ENCODE assay signal across 24 cellular contexts in the genomic region with DNA sequence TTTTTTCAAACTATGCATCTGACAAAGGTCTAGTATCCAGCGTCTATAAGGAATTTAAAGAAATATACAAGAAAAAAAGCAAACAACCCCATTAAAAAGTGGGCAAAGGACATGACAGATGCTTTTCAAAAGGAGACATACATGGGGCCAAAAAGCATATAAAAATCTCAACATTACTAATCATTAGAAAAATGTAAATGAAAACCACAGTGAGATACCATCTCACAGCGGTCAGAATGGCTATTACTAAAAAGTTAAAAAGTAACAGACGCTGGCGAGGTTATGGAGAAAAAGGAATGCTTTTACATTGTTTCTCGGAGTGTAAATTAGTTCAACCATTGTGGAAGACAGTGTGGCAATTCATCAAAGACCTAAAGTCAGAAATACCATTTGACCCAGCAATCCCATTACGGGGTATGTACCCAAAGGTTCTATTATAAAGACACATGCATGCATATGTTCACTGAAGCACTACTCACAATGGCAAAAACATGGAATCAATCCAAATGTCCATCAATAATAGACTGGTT.
"Had no signal": no experiment of that assay in that cellular context is flagged by ENCODE, and none has a peak within 500 bp of the region (broad histone marks: within the 10 kb centered on the region; RNA-seq: fewer than 3 reads in every experiment).

No MANE protein-coding gene starts in this region.

- H3K27ac ChIP-seq: PC-9, Peyer's patch had no signal

- H3K4me1 ChIP-seq: Peyer's patch had no signal

- H3K27me3 ChIP-seq: Peyer's patch had no signal

- H3K9me2 ChIP-seq: SK-N-SH had no signal

- H2AFZ ChIP-seq: PC-9 had no signal

- H3K4me3 ChIP-seq: PC-9, Peyer's patch had no signal

- FAIRE-seq: HepG2 had no signal

- DNase-seq: IMR-90; Karpas-422; KG1; MM.1S; NCI-H1092 treated with DMSO at 0.1 percent for 48 hours; NCI-H1436; NCI-H187; NCI-H2029; NCI-H2081 treated with DMSO at 0.1 percent for 48 hours; NCI-H2171; NCI-H226; NCI-H446; NCI-H510A; NCI-H524 treated with DMSO at 0.1 percent for 48 hours; NCI-H69; NCI-H774; NK-92 treated with Interleukin-12 subunit alpha and Interleukin-12 subunit beta, amount 100 ng/mL, for 24 hours; PC-9; Peyer's patch; Right ventricle myocardium superior; RPMI8226; SK-N-SH; SW 1271 had no signal

- H3K9me3 ChIP-seq: Peyer's patch, SK-N-SH had no signal

- H3K36me3 ChIP-seq: Peyer's patch had no signal

- H3K4me2 ChIP-seq: PC-9, SK-N-SH had no signal
